ENCODE assay signal across 17 cellular contexts in the genomic region with DNA sequence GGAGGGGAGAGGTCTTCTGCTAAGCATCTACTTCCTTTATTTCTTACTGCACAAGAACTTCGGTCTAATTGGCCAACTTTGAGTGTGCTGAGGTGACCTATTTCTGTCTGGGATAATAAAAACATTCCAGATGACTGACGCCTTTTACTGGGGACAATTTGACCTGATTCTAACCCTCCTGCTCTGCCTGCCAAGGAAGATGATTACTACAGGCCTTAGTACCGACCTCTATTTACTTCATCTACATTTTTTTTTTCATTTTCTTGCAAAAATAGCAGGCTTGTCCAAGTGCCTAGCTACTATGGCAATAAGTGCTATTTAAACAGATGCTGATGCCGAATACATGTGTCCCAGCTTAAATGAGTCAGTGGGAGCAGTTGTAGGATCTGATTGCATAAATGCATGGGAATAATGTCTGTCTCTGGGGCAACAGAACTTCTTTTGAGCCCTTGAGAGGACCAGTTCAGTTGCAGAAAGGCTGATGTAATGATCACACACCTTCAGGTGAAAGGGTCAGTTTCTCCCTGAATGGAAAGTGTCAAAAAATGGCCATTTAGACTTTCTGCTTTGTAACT.
DNase-seq lines count a peak whose midpoint lies in the region; ATAC-seq and TF ChIP-seq lines count a peak whose summit lies in the region.
"Had no signal": no experiment of that assay in that cellular context is flagged by ENCODE, and none has a peak within 500 bp of the region (broad histone marks: within the 10 kb centered on the region; RNA-seq: fewer than 3 reads in every experiment).

No MANE protein-coding gene starts in this region.

- no peaks in the 10 kb centered on the region for H3K9me3 ChIP-seq in left ventricle myocardium inferior (replicated peaks)
- no peaks in the 10 kb centered on the region for H3K9me3 ChIP-seq in psoas muscle
- H3K9me3 ChIP-seq in aorta (ENCODE audit: control insufficient read depth, low read length): no peaks in the 10 kb centered on the region
- H3K9me3 ChIP-seq in T-helper 17 cell (ENCODE audit: control insufficient read depth, low read length, poor library complexity, severe bottlenecking): no peaks in the 10 kb centered on the region

- H3K36me3 Mint-ChIP-seq in brain: no peaks in the 10 kb centered on the region
- H3K36me3 Mint-ChIP-seq in T-helper 17 cell (ENCODE audit: low read depth): no peaks in the 10 kb centered on the region
- H3K36me3 Mint-ChIP-seq: natural killer cell had no signal

- ATAC-seq in psoas muscle: peak in 3 of 4 donors; percentile 61 to 85 (median 66)
- ATAC-seq in aorta (ENCODE audit: low FRiP score): peak; percentile 72
- no peak for ATAC-seq in activated CD4-positive, CD25-positive, alpha-beta regulatory T cell treated with anti-CD3 and anti-CD28 coated beads, Interleukin-2, amount 50 U/mL, for 24 hours
- ATAC-seq in T-helper 17 cell: no peak
- ATAC-seq: activated naive CD8-positive, alpha-beta T cell treated with anti-CD3 and anti-CD28 coated beads, Interleukin-2, amount 50 U/mL, for 24 hours; natural killer cell had no signal

- 18 to 21% (median 20%) methylated on average over 4 of the region's 4 CpGs for WGBS in psoas muscle, 3 donors
- WGBS in aorta, 2 donors: 2 to 4% methylated on average over 4 of the region's 4 CpGs

- intact Hi-C loops in left ventricle myocardium inferior (cut with micrococcal nuclease): no loop called here
- intact Hi-C loops in psoas muscle (cut with DNase I): no loop called here
- intact Hi-C loops in aorta (cut with DNase I): no loop called here

- H3K4me3 Mint-ChIP-seq in brain (peak overlapping the region in 1 of 5 experiments; percentile 12), T-helper 17 cell (no peak overlapping the region)
- H3K4me3 Mint-ChIP-seq: activated naive CD8-positive, alpha-beta T cell treated with anti-CD3 and anti-CD28 coated beads, Interleukin-2, amount 50 U/mL, for 24 hours; central memory CD8-positive, alpha-beta T cell; natural killer cell had no signal

- H3K27ac ChIP-seq in left ventricle myocardium inferior (replicated peaks) (peak overlapping the region; percentile 68), psoas muscle (no peak overlapping the region), aorta (ENCODE audit: low read depth in 1 of 2, low read length in 2 of 2) (peak overlapping the region; percentile 75 to 76)

- H3K27me3 ChIP-seq in left ventricle myocardium inferior (ENCODE audit: low read depth) (no peaks in the 10 kb centered on the region), psoas muscle (ENCODE audit: insufficient read depth in 3 of 3, low read length in 2 of 3) (no peaks in the 10 kb centered on the region), aorta (ENCODE audit: control insufficient read depth in 1 of 2, insufficient read depth in 2 of 2, low read length in 1 of 2) (no peaks in the 10 kb centered on the region)

- H3K4me1 Mint-ChIP-seq in brain (peaks cover 44% of the 10 kb centered on the region), T-helper 17 cell (no peaks in the 10 kb centered on the region)
- H3K4me1 Mint-ChIP-seq: central memory CD8-positive, alpha-beta T cell; natural killer cell had no signal

- H3K27me3 Mint-ChIP-seq in brain (no peaks in the 10 kb centered on the region), T-helper 17 cell (peaks cover 36% of the 10 kb centered on the region)

- TF ChIP-seq CTCF in brain (conservative IDR thresholded peaks at IDR 0.05): no peak
- no peak for TF ChIP-seq CTCF in left ventricle myocardium inferior (IDR thresholded peaks at IDR 0.05; ENCODE audit: borderline replicate concordance)
- TF ChIP-seq CTCF in psoas muscle (IDR thresholded peaks at IDR 0.05): no peak
- TF ChIP-seq CTCF in GM20000 (IDR thresholded peaks at IDR 0.05; ENCODE audit: extremely low read depth, missing control alignments): no peak

- H3K27ac Mint-ChIP-seq in brain (peak overlapping the region in 3 of 5 experiments; percentile 24 to 87 (median 53)), T-helper 17 cell (no peak overlapping the region)
- H3K27ac Mint-ChIP-seq: activated naive CD8-positive, alpha-beta T cell treated with anti-CD3 and anti-CD28 coated beads, Interleukin-2, amount 50 U/mL, for 24 hours; natural killer cell; progenitor cell of endocrine pancreas had no signal

- H3K36me3 ChIP-seq in left ventricle myocardium inferior: no peaks in the 10 kb centered on the region
- H3K36me3 ChIP-seq in psoas muscle (ENCODE audit: insufficient read depth in 1 of 2, low read depth in 1 of 2): no peaks in the 10 kb centered on the region
- no peaks in the 10 kb centered on the region for H3K36me3 ChIP-seq in aorta (ENCODE audit: control insufficient read depth in 1 of 2, insufficient read depth in 2 of 2, low read length in 1 of 2)

- no peak overlapping the region for H3K4me3 ChIP-seq in left ventricle myocardium inferior
- H3K4me3 ChIP-seq in psoas muscle: no peak overlapping the region
- no peak overlapping the region for H3K4me3 ChIP-seq in aorta (ENCODE audit: low read length in 2 of 2)

- H3K9me3 Mint-ChIP-seq in brain: peaks cover 0 to 3% (median 0%) of the 10 kb centered on the region in 5 experiments
- H3K9me3 Mint-ChIP-seq: activated naive CD8-positive, alpha-beta T cell treated with anti-CD3 and anti-CD28 coated beads, Interleukin-2, amount 50 U/mL, for 24 hours; central memory CD8-positive, alpha-beta T cell; natural killer cell had no signal

- H3K4me1 ChIP-seq in left ventricle myocardium inferior (peaks cover 30% of the 10 kb centered on the region), psoas muscle (no peaks in the 10 kb centered on the region), aorta (ENCODE audit: control insufficient read depth in 1 of 2, insufficient read depth in 2 of 2, low read length in 2 of 2) (peaks cover 7 to 8% of the 10 kb centered on the region in 2 donors)

- no peak for DNase-seq in left ventricle myocardium inferior
- DNase-seq in psoas muscle: no peak
- no peak for DNase-seq in aorta
- no peak for DNase-seq in GM20000 (ENCODE audit: low spot score)
- DNase-seq in T-helper 17 cell: no peak
- DNase-seq: activated CD4-positive, alpha-beta T cell treated with anti-CD3 and anti-CD28 coated beads for 48 hours; activated naive CD8-positive, alpha-beta T cell treated with anti-CD3 and anti-CD28 coated beads, Interleukin-2, amount 50 U/mL, for 24 hours; effector memory CD4-positive, alpha-beta T cell; GOT3; mesenchymal stem cell; natural killer cell; NCI-H1105; NCI-H524 treated with DMSO at 0.1 percent for 48 hours had no signal

Comparison
In these comparisons a context has a peak if more than half of its experiments do, and no peak if none do; other contexts are left out.
1. ATAC-seq: peak in psoas muscle (3 of 4) and aorta (single experiment); none in activated CD4-positive, CD25-positive, alpha-beta regulatory T cell treated with anti-CD3 and anti-CD28 coated beads, Interleukin-2, amount 50 U/mL, for 24 hours (0 of 2) and T-helper 17 cell (single experiment).